In genomic region chr19:21587117-21587461, GRCh38 we compare ENCODE assay signal across 8 cellular contexts.
DNase-seq lines count a peak whose midpoint lies in the region; ATAC-seq and TF ChIP-seq lines count a peak whose summit lies in the region.

No MANE protein-coding gene starts in this region.

- no peak for TF ChIP-seq CTCF in esophagus muscularis mucosa (IDR thresholded peaks at IDR 0.05)
- TF ChIP-seq CTCF in upper lobe of right lung (IDR thresholded peaks at IDR 0.05) = no peak
- no peak for TF ChIP-seq CTCF in lower leg skin (IDR thresholded peaks at IDR 0.05)

- no peaks in the 10 kb centered on the region for H3K9me3 ChIP-seq in esophagus muscularis mucosa
- no peaks in the 10 kb centered on the region for H3K9me3 ChIP-seq in upper lobe of right lung

- no peaks in the 10 kb centered on the region for H3K36me3 ChIP-seq in esophagus muscularis mucosa
- H3K36me3 ChIP-seq in upper lobe of right lung = no peaks in the 10 kb centered on the region

- H3K27me3 ChIP-seq in esophagus muscularis mucosa (peaks cover 0 to 12% (median 2%) of the 10 kb centered on the region in 4 donors), upper lobe of right lung (peaks cover 8% of the 10 kb centered on the region)

- H3K4me1 Mint-ChIP-seq in activated T-cell treated with anti-CD3 and anti-CD28 coated beads, Interleukin-2, amount 50 U/mL, for 72 hours (ENCODE audit: low read depth) = peaks cover 10% of the 10 kb centered on the region
- H3K4me1 Mint-ChIP-seq in natural killer cell treated with Interleukin-12 subunit alpha and Interleukin-12 subunit beta and Interleukin-15 and Interleukin-18, amount 100 ng/mL, for 72 hours (ENCODE audit: low read depth in 2 of 2) = peaks cover 0 to 8% of the 10 kb centered on the region in 2 donors

- no peak for ATAC-seq in activated T-cell treated with anti-CD3 and anti-CD28 coated beads, Interleukin-2, amount 50 U/mL, for 72 hours (replicated peaks in 1 of 2)
- no peak for ATAC-seq in natural killer cell treated with Interleukin-12 subunit alpha and Interleukin-12 subunit beta and Interleukin-15 and Interleukin-18, amount 100 ng/mL, for 72 hours
- ATAC-seq in upper lobe of right lung = peak; percentile 18
- no peak for ATAC-seq in HG03469 (IDR thresholded peaks at IDR 0.05; ENCODE audit: unreplicated experiment)

- H3K27me3 Mint-ChIP-seq in activated T-cell treated with anti-CD3 and anti-CD28 coated beads, Interleukin-2, amount 50 U/mL, for 72 hours (ENCODE audit: low read depth) = no peaks in the 10 kb centered on the region
- peaks cover 0 to 10% of the 10 kb centered on the region in 2 donors for H3K27me3 Mint-ChIP-seq in natural killer cell treated with Interleukin-12 subunit alpha and Interleukin-12 subunit beta and Interleukin-15 and Interleukin-18, amount 100 ng/mL, for 72 hours

- TF ChIP-seq EP300 in esophagus muscularis mucosa (IDR thresholded peaks at IDR 0.05) = no peak

- H3K4me1 ChIP-seq in esophagus muscularis mucosa (peaks cover 0 to 21% (median 17%) of the 10 kb centered on the region in 4 donors), upper lobe of right lung (no peaks in the 10 kb centered on the region)

- peak overlapping the region; percentile 73 to 82 for H3K4me3 Mint-ChIP-seq in activated T-cell treated with anti-CD3 and anti-CD28 coated beads, Interleukin-2, amount 50 U/mL, for 72 hours
- H3K4me3 Mint-ChIP-seq in natural killer cell treated with Interleukin-12 subunit alpha and Interleukin-12 subunit beta and Interleukin-15 and Interleukin-18, amount 100 ng/mL, for 72 hours = peak overlapping the region; percentile 79

- TF ChIP-seq POLR2A in esophagus muscularis mucosa (IDR thresholded peaks at IDR 0.05; ENCODE audit: low read depth) (no peak), lower leg skin (IDR thresholded peaks at IDR 0.05) (no peak)

- WGBS in esophagus muscularis mucosa = 17% methylated on average over 2 of the region's 12 CpGs
- WGBS in lower leg skin, 2 donors = 20 to 39% methylated on average over 4 to 12 of the region's 12 CpGs

- H3K4me3 ChIP-seq in esophagus muscularis mucosa (peak overlapping the region; percentile 70 to 79 (median 74)), upper lobe of right lung (peak overlapping the region; percentile 53), lower leg skin (ENCODE audit: low read depth, poor library complexity, severe bottlenecking) (no peak overlapping the region)

- H3K36me3 Mint-ChIP-seq in activated T-cell treated with anti-CD3 and anti-CD28 coated beads, Interleukin-2, amount 50 U/mL, for 72 hours (ENCODE audit: insufficient read depth in 2 of 2) = peaks cover 0 to 8% of the 10 kb centered on the region in 2 donors
- H3K36me3 Mint-ChIP-seq in natural killer cell treated with Interleukin-12 subunit alpha and Interleukin-12 subunit beta and Interleukin-15 and Interleukin-18, amount 100 ng/mL, for 72 hours = no peaks in the 10 kb centered on the region

- peaks cover 0 to 2% of the 10 kb centered on the region in 2 donors for H3K9me3 Mint-ChIP-seq in activated T-cell treated with anti-CD3 and anti-CD28 coated beads, Interleukin-2, amount 50 U/mL, for 72 hours
- no peaks in the 10 kb centered on the region for H3K9me3 Mint-ChIP-seq in natural killer cell treated with Interleukin-12 subunit alpha and Interleukin-12 subunit beta and Interleukin-15 and Interleukin-18, amount 100 ng/mL, for 72 hours

- H3K27ac ChIP-seq in esophagus muscularis mucosa (replicated peaks in 1 of 4) (peak overlapping the region; percentile 36 to 68 (median 57)), upper lobe of right lung (peak overlapping the region; percentile 30)

- intact Hi-C loops in esophagus muscularis mucosa (cut with DNase I) = loop anchor here (5.0 kb wide), 1 partner anchor 110 kb away; no protein-coding TSS in a partner anchor
- intact Hi-C loops in upper lobe of right lung (cut with DNase I) = no loop called here
- intact Hi-C loops in lower leg skin (cut with DNase I; ENCODE audit: low total_unique reads) = no loop called here

- no peak overlapping the region for H3K27ac Mint-ChIP-seq in activated T-cell treated with anti-CD3 and anti-CD28 coated beads, Interleukin-2, amount 50 U/mL, for 72 hours
- no peak overlapping the region for H3K27ac Mint-ChIP-seq in natural killer cell treated with Interleukin-12 subunit alpha and Interleukin-12 subunit beta and Interleukin-15 and Interleukin-18, amount 100 ng/mL, for 72 hours

- DNase-seq in activated T-cell treated with anti-CD3 and anti-CD28 coated beads, Interleukin-2, amount 50 U/mL, for 72 hours = no peak
- DNase-seq in activated T-cell treated with anti-CD3 and anti-CD28 coated beads for 4 hours (no peak), esophagus muscularis mucosa (ENCODE audit: extremely low spot score) (no peak), upper lobe of right lung (no peak), lower leg skin (ENCODE audit: low spot score in 2 of 2) (no peak), NCI-H526 (lab: John Stamatoyannopoulos, UW) (no peak)
- DNase-seq in natural killer cell treated with Interleukin-12 subunit alpha and Interleukin-12 subunit beta and Interleukin-15 and Interleukin-18, amount 100 ng/mL, for 72 hours (ENCODE audit: low spot score) = no peak
